ENCODE assay signal across 22 cellular contexts in genomic region chr21:16594191-16594590, GRCh38.
"Had no signal": no experiment of that assay in that cellular context is flagged by ENCODE, and none has a peak within 500 bp of the region (broad histone marks: within the 10 kb centered on the region; RNA-seq: fewer than 3 reads in every experiment).

No MANE protein-coding gene starts in this region.

- H3K27ac Mint-ChIP-seq: dendritic cell treated with granulocyte-macrophage colony-stimulating factor and Interleukin-4, amounts not matched to agents 40 ng/mL and 50 ng/mL, for 4 days; effector memory CD8-positive, alpha-beta T cell; immature natural killer cell; naive B cell; stimulated activated naive B cell treated with anti-CD40 and anti-IgM and Interleukin-4, amounts not matched to agents 10 μg/mL and 1 μg/mL and 100 μg/mL, for 72 hours; stimulated activated naive CD8-positive, alpha-beta T cell treated with anti-CD3 and anti-CD28 coated beads, Interleukin-15, amount 100 ng/mL, for 72 hours had no signal

- H3K4me3 Mint-ChIP-seq: dendritic cell treated with granulocyte-macrophage colony-stimulating factor and Interleukin-4, amounts not matched to agents 40 ng/mL and 50 ng/mL, for 4 days; effector memory CD8-positive, alpha-beta T cell; immature natural killer cell; naive B cell; stimulated activated naive B cell treated with anti-CD40 and anti-IgM and Interleukin-4, amounts not matched to agents 10 μg/mL and 1 μg/mL and 100 μg/mL, for 72 hours; stimulated activated naive CD8-positive, alpha-beta T cell treated with anti-CD3 and anti-CD28 coated beads, Interleukin-15, amount 100 ng/mL, for 72 hours had no signal

- H3K4me3 ChIP-seq: gastroesophageal sphincter, left ventricle myocardium inferior, lung, ovary, right atrium auricular region, sigmoid colon, skin epidermis, testis, tibial nerve had no signal

- H3K9me3 ChIP-seq: gastroesophageal sphincter, left ventricle myocardium inferior, ovary, right atrium auricular region, sigmoid colon, testis, tibial nerve had no signal

- H3K27ac ChIP-seq: gastroesophageal sphincter, left ventricle myocardium inferior, ovary, right atrium auricular region, sigmoid colon, skin epidermis, testis had no signal

- H3K27me3 Mint-ChIP-seq: dendritic cell treated with granulocyte-macrophage colony-stimulating factor and Interleukin-4, amounts not matched to agents 40 ng/mL and 50 ng/mL, for 4 days; effector memory CD8-positive, alpha-beta T cell; naive B cell; stimulated activated naive B cell treated with anti-CD40 and anti-IgM and Interleukin-4, amounts not matched to agents 10 μg/mL and 1 μg/mL and 100 μg/mL, for 72 hours; stimulated activated naive CD8-positive, alpha-beta T cell treated with anti-CD3 and anti-CD28 coated beads, Interleukin-15, amount 100 ng/mL, for 72 hours had no signal

- H3K36me3 ChIP-seq: gastroesophageal sphincter, ovary, right atrium auricular region, sigmoid colon had no signal

- H3K4me1 Mint-ChIP-seq: immature natural killer cell; naive B cell; stimulated activated naive B cell treated with anti-CD40 and anti-IgM and Interleukin-4, amounts not matched to agents 10 μg/mL and 1 μg/mL and 100 μg/mL, for 72 hours; stimulated activated naive CD8-positive, alpha-beta T cell treated with anti-CD3 and anti-CD28 coated beads, Interleukin-15, amount 100 ng/mL, for 72 hours had no signal

- H3K27me3 ChIP-seq: gastroesophageal sphincter, ovary, right atrium auricular region, sigmoid colon, testis, tibial nerve had no signal

- DNase-seq: cerebellar nuclear complex; effector memory CD8-positive, alpha-beta T cell; glutamatergic neuron; immature natural killer cell; kidney; left cardiac atrium; left ventricle myocardium inferior; mesenchymal stem cell; naive B cell; ovary; sigmoid colon; stimulated activated CD4-positive, alpha-beta T cell treated with anti-CD3 and anti-CD28 coated beads, Interleukin-2, amount 100 ng/mL, for 24 hours; stimulated activated CD4-positive, alpha-beta T cell treated with anti-CD3 and anti-CD28 coated beads, Interleukin-4, amount 100 ng/mL, for 4 hours; stimulated activated naive B cell treated with anti-CD40 and anti-IgM and Interleukin-4, amounts not matched to agents 10 μg/mL and 1 μg/mL and 100 μg/mL, for 72 hours; stimulated activated naive CD8-positive, alpha-beta T cell treated with anti-CD3 and anti-CD28 coated beads, Interleukin-15, amount 100 ng/mL, for 72 hours; testis had no signal

- H3K36me3 Mint-ChIP-seq: immature natural killer cell; naive B cell; stimulated activated naive B cell treated with anti-CD40 and anti-IgM and Interleukin-4, amounts not matched to agents 10 μg/mL and 1 μg/mL and 100 μg/mL, for 72 hours had no signal

- H3K4me1 ChIP-seq: gastroesophageal sphincter, left ventricle myocardium inferior, right atrium auricular region, sigmoid colon, testis had no signal
